ENCODE assay signal across 8 cellular contexts in genomic region chr2:190318931-190319556, GRCh38. TPM values are rescaled to one million over a fixed set of nuclear protein-coding genes. Genes with fewer than 3 reads are reported as not detected.
DNase-seq lines count a peak whose midpoint lies in the region; ATAC-seq and TF ChIP-seq lines count a peak whose summit lies in the region.

No MANE protein-coding gene starts in this region.

- no peaks in the 10 kb centered on the region for H3K27me3 Mint-ChIP-seq in activated CD8-positive, alpha-beta T cell treated with anti-CD3 and anti-CD28 coated beads for 36 hours

- no peaks in the 10 kb centered on the region for H4K20me1 ChIP-seq in osteoblast (ENCODE audit: insufficient read depth, low read length)

- H3K36me3 ChIP-seq in osteoblast (ENCODE audit: insufficient read depth, low read length): no peaks in the 10 kb centered on the region

- peaks cover 43% of the 10 kb centered on the region for H3K4me1 Mint-ChIP-seq in activated CD8-positive, alpha-beta T cell treated with anti-CD3 and anti-CD28 coated beads for 36 hours (ENCODE audit: low read depth)

- CTCF ChIA-PET in activated CD8-positive, alpha-beta T cell treated with anti-CD3 and anti-CD28 coated beads for 36 hours (lab: Charles Lee): interaction anchor here (1.0 to 2.4 kb wide), 10 partner anchors 8 to 557 kb away, joined by 3 to 14 read pairs (median 4); partner anchors contain the start of genes INPP1 and OSGEPL1

- intact Hi-C loops in activated CD8-positive, alpha-beta T cell treated with anti-CD3 and anti-CD28 coated beads for 36 hours (cut with micrococcal nuclease): no loop called here

- peak overlapping the region; percentile 99 for H3K4me2 ChIP-seq in osteoblast (ENCODE audit: insufficient read depth, low read length)

- peak overlapping the region; percentile 89 for H3K4me3 ChIP-seq in osteoblast (ENCODE audit: insufficient read depth, low read length)

- ATAC-seq in GM21390 (IDR thresholded peaks at IDR 0.05; ENCODE audit: unreplicated experiment) (peak; percentile 30), foreskin keratinocyte (peak; percentile 13)
- ATAC-seq in activated CD8-positive, alpha-beta T cell treated with anti-CD3 and anti-CD28 coated beads for 36 hours: peak; percentile 19

- peaks cover 26% of the 10 kb centered on the region for H3K79me2 ChIP-seq in osteoblast (ENCODE audit: insufficient read depth, low read length)

- H3K27ac ChIP-seq in foreskin keratinocyte (no peak overlapping the region), osteoblast (ENCODE audit: low read depth, low read length) (peak overlapping the region; percentile 59)

- H3K4me1 ChIP-seq in foreskin keratinocyte: no peaks in the 10 kb centered on the region
- H3K4me1 ChIP-seq in osteoblast (ENCODE audit: insufficient read depth, low read length): peaks cover 22% of the 10 kb centered on the region

- peaks cover 1% of the 10 kb centered on the region for H3K36me3 Mint-ChIP-seq in activated CD8-positive, alpha-beta T cell treated with anti-CD3 and anti-CD28 coated beads for 36 hours (ENCODE audit: low read depth)

- H3K27me3 ChIP-seq in foreskin keratinocyte: no peaks in the 10 kb centered on the region
- no peaks in the 10 kb centered on the region for H3K27me3 ChIP-seq in osteoblast (ENCODE audit: insufficient read depth, low read length)

- POLR2A ChIA-PET in activated CD8-positive, alpha-beta T cell treated with anti-CD3 and anti-CD28 coated beads for 36 hours (lab: Charles Lee): interaction anchor here (0.6 to 3.3 kb wide), 8 partner anchors 12 to 570 kb away, joined by 3 to 13 read pairs (median 3); partner anchors contain the start of gene INPP1

- H3K27ac Mint-ChIP-seq in activated CD8-positive, alpha-beta T cell treated with anti-CD3 and anti-CD28 coated beads for 36 hours: peak overlapping the region; percentile 88

- no peak for TF ChIP-seq CTCF in activated CD8-positive, alpha-beta T cell treated with anti-CD3 and anti-CD28 coated beads for 36 hours (IDR thresholded peaks at IDR 0.05)
- no peak for TF ChIP-seq CTCF in foreskin keratinocyte (conservative IDR thresholded peaks at IDR 0.05)
- no peak for TF ChIP-seq CTCF in osteoblast (IDR thresholded peaks at IDR 0.05; ENCODE audit: extremely low read depth, low read depth, low read length)

- peak overlapping the region; percentile 91 for H2AFZ ChIP-seq in osteoblast (ENCODE audit: low read length)

- no peaks in the 10 kb centered on the region for H3K9me3 Mint-ChIP-seq in activated CD8-positive, alpha-beta T cell treated with anti-CD3 and anti-CD28 coated beads for 36 hours

- DNase-seq in EL: peak; percentile 14
- peak; percentile 42 for DNase-seq in HT-29 (ENCODE audit: low spot score)
- peak; percentile 37 for DNase-seq in activated CD8-positive, alpha-beta T cell treated with anti-CD3 and anti-CD28 coated beads for 36 hours
- DNase-seq in foreskin keratinocyte: peak in 1 of 2 donors; percentile 33
- DNase-seq in osteoblast (ENCODE audit: insufficient read length, low spot score, missing footprints): no peak
- no peak for DNase-seq in SHP77 treated with DMSO at 0.1 percent for 48 hours (lab: John Stamatoyannopoulos, UW)
- DNase-seq in NCI-H2107 treated with DMSO at 0.1 percent for 48 hours (lab: John Stamatoyannopoulos, UW; ENCODE audit: unreplicated experiment): no peak

- peak overlapping the region; percentile 81 for H3K4me3 Mint-ChIP-seq in activated CD8-positive, alpha-beta T cell treated with anti-CD3 and anti-CD28 coated beads for 36 hours

- no peaks in the 10 kb centered on the region for H3K9me3 ChIP-seq in osteoblast (ENCODE audit: low read depth, low read length)

RNA-seq across cellular contexts. Expression of gene HIBCH, which starts 0.6 kb away (rescaled TPM):
- total RNA-seq in HT-29 (2014; rRNA removed; shearing (Covaris generic)): 8.6 and 10.0 TPM in 2 replicates
- 10 to 100 TPM; 17.6 to 19.3 TPM for total RNA-seq in activated CD8-positive, alpha-beta T cell treated with anti-CD3 and anti-CD28 coated beads for 36 hours
- total RNA-seq in foreskin keratinocyte (15.9 and 16.8 TPM in 2 replicates), osteoblast (14.5 and 15.6 TPM in 2 replicates)
- polyA plus RNA-seq in foreskin keratinocyte: 13.6 and 14.2 TPM in 2 replicates

RNA-seq across cellular contexts. Expression of gene INPP1, which starts 24.3 kb away (rescaled TPM):
- 17.8 and 27.5 TPM in 2 replicates for total RNA-seq in HT-29 (2014; rRNA removed; shearing (Covaris generic))
- total RNA-seq in activated CD8-positive, alpha-beta T cell treated with anti-CD3 and anti-CD28 coated beads for 36 hours: 10 to 100 TPM in 1 of 2 experiments, 1 to 10 TPM in 1; 8.5 to 10.2 TPM
- total RNA-seq in foreskin keratinocyte (8.3 and 10.3 TPM in 2 replicates), osteoblast (11.6 and 15.0 TPM in 2 replicates)
- polyA plus RNA-seq in foreskin keratinocyte: 8.6 and 10.8 TPM in 2 replicates

Comparison
In these comparisons a context has a peak if more than half of its experiments do, and no peak if none do; other contexts are left out.
1. DNase-seq: peak in EL (single experiment), HT-29 (single experiment) and activated CD8-positive, alpha-beta T cell treated with anti-CD3 and anti-CD28 coated beads for 36 hours (single experiment); none in osteoblast (single experiment), SHP77 treated with DMSO at 0.1 percent for 48 hours (single experiment) and NCI-H2107 treated with DMSO at 0.1 percent for 48 hours (single experiment).
2. Peak in every context shown above with its lines, with median percentiles within 50 percentile points of each other: ATAC-seq.